ENCODE assay signal across 1 cellular context in the genomic region with DNA sequence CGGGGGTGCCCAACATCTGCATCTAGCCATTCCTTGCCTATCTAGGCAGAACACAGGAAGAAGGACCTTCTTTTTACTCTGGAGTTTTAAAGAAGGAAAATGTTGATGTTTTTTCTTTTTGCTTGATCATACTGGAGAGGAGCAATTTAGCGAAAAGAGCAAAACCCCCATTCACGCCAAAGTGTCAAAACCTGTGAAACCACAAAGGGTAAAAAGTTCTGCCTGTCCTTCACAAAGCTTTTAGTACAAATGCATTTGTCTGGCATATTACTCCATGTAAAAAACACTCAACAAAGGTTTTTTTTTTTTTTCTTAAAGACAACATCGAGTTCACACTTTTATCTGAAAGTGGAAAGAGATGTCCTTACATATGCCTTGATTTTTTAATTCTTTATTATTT.
TF ChIP-seq lines count a peak whose summit lies in the region.

No MANE protein-coding gene starts in this region.

TF ChIP-seq in HepG2, 621 proteins besides CTCF, POLR2A, EP300 and RAD21 (continued from another document):
- TF ChIP-seq, protein P1, sequence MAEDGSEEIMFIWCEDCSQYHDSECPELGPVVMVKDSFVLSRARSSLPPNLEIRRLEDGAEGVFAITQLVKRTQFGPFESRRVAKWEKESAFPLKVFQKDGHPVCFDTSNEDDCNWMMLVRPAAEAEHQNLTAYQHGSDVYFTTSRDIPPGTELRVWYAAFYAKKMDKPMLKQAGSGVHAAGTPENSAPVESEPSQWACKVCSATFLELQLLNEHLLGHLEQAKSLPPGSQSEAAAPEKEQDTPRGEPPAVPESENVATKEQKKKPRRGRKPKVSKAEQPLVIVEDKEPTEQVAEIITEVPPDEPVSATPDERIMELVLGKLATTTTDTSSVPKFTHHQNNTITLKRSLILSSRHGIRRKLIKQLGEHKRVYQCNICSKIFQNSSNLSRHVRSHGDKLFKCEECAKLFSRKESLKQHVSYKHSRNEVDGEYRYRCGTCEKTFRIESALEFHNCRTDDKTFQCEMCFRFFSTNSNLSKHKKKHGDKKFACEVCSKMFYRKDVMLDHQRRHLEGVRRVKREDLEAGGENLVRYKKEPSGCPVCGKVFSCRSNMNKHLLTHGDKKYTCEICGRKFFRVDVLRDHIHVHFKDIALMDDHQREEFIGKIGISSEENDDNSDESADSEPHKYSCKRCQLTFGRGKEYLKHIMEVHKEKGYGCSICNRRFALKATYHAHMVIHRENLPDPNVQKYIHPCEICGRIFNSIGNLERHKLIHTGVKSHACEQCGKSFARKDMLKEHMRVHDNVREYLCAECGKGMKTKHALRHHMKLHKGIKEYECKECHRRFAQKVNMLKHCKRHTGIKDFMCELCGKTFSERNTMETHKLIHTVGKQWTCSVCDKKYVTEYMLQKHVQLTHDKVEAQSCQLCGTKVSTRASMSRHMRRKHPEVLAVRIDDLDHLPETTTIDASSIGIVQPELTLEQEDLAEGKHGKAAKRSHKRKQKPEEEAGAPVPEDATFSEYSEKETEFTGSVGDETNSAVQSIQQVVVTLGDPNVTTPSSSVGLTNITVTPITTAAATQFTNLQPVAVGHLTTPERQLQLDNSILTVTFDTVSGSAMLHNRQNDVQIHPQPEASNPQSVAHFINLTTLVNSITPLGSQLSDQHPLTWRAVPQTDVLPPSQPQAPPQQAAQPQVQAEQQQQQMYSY (CRISPR knock-in tag; IDR thresholded peaks at IDR 0.05), result no peak
- TF ChIP-seq NCOA2 (CRISPR knock-in tag; IDR thresholded peaks at IDR 0.05) (no peak), TOPORS (CRISPR knock-in tag; IDR thresholded peaks at IDR 0.05) (no peak), ASH2L (IDR thresholded peaks at IDR 0.05; ENCODE audit: insufficient read length, low read depth, low read length) (no peak), ZBTB8A (CRISPR knock-in tag; IDR thresholded peaks at IDR 0.05; ENCODE audit: borderline replicate concordance, low read depth) (no peak), NRL (CRISPR knock-in tag; IDR thresholded peaks at IDR 0.05; ENCODE audit: borderline replicate concordance) (no peak), RBAK (CRISPR knock-in tag; IDR thresholded peaks at IDR 0.05) (no peak), TBP (CRISPR knock-in tag; IDR thresholded peaks at IDR 0.05) (no peak), NR2F2 (IDR thresholded peaks at IDR 0.05; ENCODE audit: borderline replicate concordance, low read depth) (no peak)
- TF ChIP-seq, protein P2, sequence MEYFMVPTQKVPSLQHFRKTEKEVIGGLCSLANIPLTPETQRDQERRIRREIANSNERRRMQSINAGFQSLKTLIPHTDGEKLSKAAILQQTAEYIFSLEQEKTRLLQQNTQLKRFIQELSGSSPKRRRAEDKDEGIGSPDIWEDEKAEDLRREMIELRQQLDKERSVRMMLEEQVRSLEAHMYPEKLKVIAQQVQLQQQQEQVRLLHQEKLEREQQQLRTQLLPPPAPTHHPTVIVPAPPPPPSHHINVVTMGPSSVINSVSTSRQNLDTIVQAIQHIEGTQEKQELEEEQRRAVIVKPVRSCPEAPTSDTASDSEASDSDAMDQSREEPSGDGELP (IDR thresholded peaks at IDR 0.05; ENCODE audit: borderline replicate concordance, low read depth), result no peak
